Comparison of ENCODE assay signal across 9 cellular contexts in genomic region chr4:121182296-121182695, GRCh38. TPM values are rescaled to one million over a fixed set of nuclear protein-coding genes. Genes with fewer than 3 reads are reported as not detected.
DNase-seq lines count a peak whose midpoint lies in the region; ATAC-seq and TF ChIP-seq lines count a peak whose summit lies in the region.
"Had no signal": no experiment of that assay in that cellular context is flagged by ENCODE, and none has a peak within 500 bp of the region (broad histone marks: within the 10 kb centered on the region; RNA-seq: fewer than 3 reads in every experiment).

No MANE protein-coding gene starts in this region.

- intact Hi-C loops in CD14-positive monocyte (cut with micrococcal nuclease): no loop called here
- intact Hi-C loops in mucosa of descending colon (cut with DNase I, micrococcal nuclease): no loop called here

- H3K27me3 ChIP-seq in KMS-11 (ENCODE audit: insufficient read depth, low read depth): no peaks in the 10 kb centered on the region

- peaks cover 0 to 5% (median 2%) of the 10 kb centered on the region in 3 donors for H3K27me3 Mint-ChIP-seq in CD14-positive monocyte (ENCODE audit: low read depth in 3 of 3)
- no peaks in the 10 kb centered on the region for H3K27me3 Mint-ChIP-seq in activated naive CD8-positive, alpha-beta T cell treated with anti-CD3 and anti-CD28 coated beads, Interleukin-2, amount 10 ng/mL, durations not matched to agents 7 days and 5 days

- H3K4me2 ChIP-seq in KMS-11: peak overlapping the region; percentile 4; the same call in 1 of the 2 replicates

- TF ChIP-seq CTCF in CD14-positive monocyte (IDR thresholded peaks at IDR 0.05) (no peak), KMS-11 (conservative IDR thresholded peaks at IDR 0.05; ENCODE audit: low read depth, low read length) (no peak), mucosa of descending colon (IDR thresholded peaks at IDR 0.05) (no peak)

- ATAC-seq in activated naive CD8-positive, alpha-beta T cell treated with anti-CD3 and anti-CD28 coated beads, Interleukin-2, amount 10 ng/mL, durations not matched to agents 7 days and 5 days (ENCODE audit: low read depth): peak; percentile 79
- peak; percentile 83 for ATAC-seq in mucosa of descending colon
- ATAC-seq in HG02571 (IDR thresholded peaks at IDR 0.05; ENCODE audit: unreplicated experiment): no peak
- ATAC-seq in GM21619 (IDR thresholded peaks at IDR 0.05; ENCODE audit: unreplicated experiment): no peak

- DNase-seq in CD14-positive monocyte (ENCODE audit: low spot score): no peak
- no peak for DNase-seq in activated naive CD8-positive, alpha-beta T cell treated with anti-CD3 and anti-CD28 coated beads, Interleukin-2, amount 10 ng/mL, durations not matched to agents 7 days and 5 days
- peak in 1 of 3 donors; percentile 42 for DNase-seq in mucosa of descending colon
- DNase-seq in NCI-H2196 treated with DMSO at 0.1 percent for 48 hours (lab: John Stamatoyannopoulos, UW; ENCODE audit: unreplicated experiment): no peak
- DNase-seq in inferior parietal cortex (ENCODE audit: extremely low spot score): no peak
- DNase-seq: SHP77 had no signal

- no peaks in the 10 kb centered on the region for H3K9me3 ChIP-seq in mucosa of descending colon

- H3K4me1 ChIP-seq in KMS-11 (ENCODE audit: low read depth, poor library complexity, severe bottlenecking) (peaks cover 2% of the 10 kb centered on the region), mucosa of descending colon (ENCODE audit: low read depth) (no peaks in the 10 kb centered on the region)

- H3K4me1 Mint-ChIP-seq in CD14-positive monocyte: peaks cover 31% of the 10 kb centered on the region
- peaks cover 44% of the 10 kb centered on the region for H3K4me1 Mint-ChIP-seq in activated naive CD8-positive, alpha-beta T cell treated with anti-CD3 and anti-CD28 coated beads, Interleukin-2, amount 10 ng/mL, durations not matched to agents 7 days and 5 days

- H3K27ac ChIP-seq in KMS-11: no peak overlapping the region; the same call in 1 of the 2 replicates

- no peak overlapping the region for H3K9ac ChIP-seq in KMS-11

- H2AFZ ChIP-seq in KMS-11 (ENCODE audit: low read depth): peak overlapping the region; percentile 10; the same call in 1 of the 2 replicates

- no peaks in the 10 kb centered on the region for H3K36me3 ChIP-seq in KMS-11 (ENCODE audit: insufficient read depth)
- no peaks in the 10 kb centered on the region for H3K36me3 ChIP-seq in mucosa of descending colon (ENCODE audit: low read depth)

- POLR2A ChIA-PET in activated naive CD8-positive, alpha-beta T cell treated with anti-CD3 and anti-CD28 coated beads, Interleukin-2, amount 10 ng/mL, durations not matched to agents 7 days and 5 days (lab: Charles Lee): interaction anchor here (1.2 to 1.7 kb wide), 3 partner anchors 25 to 72 kb away, joined by 5 to 6 read pairs (median 6); no protein-coding TSS in a partner anchor

- no peaks in the 10 kb centered on the region for H4K20me1 ChIP-seq in KMS-11 (ENCODE audit: insufficient read depth)

- H3K4me3 ChIP-seq in KMS-11 (IDR thresholded peaks at IDR 0.05; ENCODE audit: insufficient read depth, low read depth, low read length): no peak overlapping the region
- H3K4me3 ChIP-seq in mucosa of descending colon: no peak overlapping the region

- H3K4me3 Mint-ChIP-seq in CD14-positive monocyte: peak overlapping the region; percentile 21 to 76
- H3K4me3 Mint-ChIP-seq in activated naive CD8-positive, alpha-beta T cell treated with anti-CD3 and anti-CD28 coated beads, Interleukin-2, amount 10 ng/mL, durations not matched to agents 7 days and 5 days: peak overlapping the region; percentile 87

- no peaks in the 10 kb centered on the region for H3K9me3 Mint-ChIP-seq in CD14-positive monocyte
- H3K9me3 Mint-ChIP-seq in activated naive CD8-positive, alpha-beta T cell treated with anti-CD3 and anti-CD28 coated beads, Interleukin-2, amount 10 ng/mL, durations not matched to agents 7 days and 5 days: peaks cover 3% of the 10 kb centered on the region

- H3K79me2 ChIP-seq in KMS-11 (ENCODE audit: insufficient read depth, low read depth): no peaks in the 10 kb centered on the region

- peaks cover 0 to 2% of the 10 kb centered on the region in 2 donors for H3K36me3 Mint-ChIP-seq in CD14-positive monocyte
- H3K36me3 Mint-ChIP-seq in activated naive CD8-positive, alpha-beta T cell treated with anti-CD3 and anti-CD28 coated beads, Interleukin-2, amount 10 ng/mL, durations not matched to agents 7 days and 5 days: peaks cover 15% of the 10 kb centered on the region

- H3K27ac Mint-ChIP-seq in CD14-positive monocyte: peak overlapping the region; percentile 32 to 80 (median 68)
- peak overlapping the region; percentile 86 for H3K27ac Mint-ChIP-seq in activated naive CD8-positive, alpha-beta T cell treated with anti-CD3 and anti-CD28 coated beads, Interleukin-2, amount 10 ng/mL, durations not matched to agents 7 days and 5 days

RNA-seq across cellular contexts. Expression of gene TNIP3, which starts 18.2 kb away (rescaled TPM):
- under 1 TPM in 1 of 2 donors, not detected in 1; 0.20 TPM for polyA plus RNA-seq in CD14-positive monocyte
- total RNA-seq in activated naive CD8-positive, alpha-beta T cell treated with anti-CD3 and anti-CD28 coated beads, Interleukin-2, amount 10 ng/mL, durations not matched to agents 7 days and 5 days: 1 to 10 TPM; 3.0 to 3.8 TPM
- 1 to 10 TPM in 2 of 3 donors, under 1 TPM in 1; 0.38 to 2.0 (median 1.1) TPM for total RNA-seq in mucosa of descending colon

Comparison
In these comparisons a context has a peak if more than half of its experiments do, and no peak if none do; other contexts are left out.
1. ATAC-seq: peak in activated naive CD8-positive, alpha-beta T cell treated with anti-CD3 and anti-CD28 coated beads, Interleukin-2, amount 10 ng/mL, durations not matched to agents 7 days and 5 days (single experiment) and mucosa of descending colon (single experiment); none in HG02571 (single experiment) and GM21619 (single experiment).